In the genomic region with DNA sequence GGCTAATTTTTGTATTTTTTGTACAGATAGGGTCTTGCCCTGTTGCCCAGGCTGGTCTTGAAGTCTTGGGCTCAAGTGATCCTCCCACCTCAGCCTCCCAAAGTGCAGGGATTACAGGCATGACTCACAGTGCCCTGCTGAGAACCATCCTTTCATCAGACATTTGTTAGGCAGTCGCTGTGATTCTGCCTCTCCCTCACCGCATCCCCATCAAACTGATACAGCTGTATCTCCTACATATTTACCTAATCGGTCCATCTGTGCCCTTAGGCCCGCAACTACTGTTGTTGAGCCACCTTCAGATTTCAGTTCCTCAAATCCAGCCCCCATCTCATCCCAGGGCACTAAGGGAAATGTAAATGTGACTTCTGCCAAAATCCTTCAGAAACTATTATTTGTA, we compare ENCODE assay signal across 1 cellular context.
A peak's percentile ranks its signal among the peaks of the same experiment; 100 is the strongest.
TF ChIP-seq lines count a peak whose summit lies in the region.

No MANE protein-coding gene starts in this region.

TF ChIP-seq in HEK293, 187 proteins besides CTCF, POLR2A, EP300 and RAD21 (continued from another document):
- TF ChIP-seq, protein P1, sequence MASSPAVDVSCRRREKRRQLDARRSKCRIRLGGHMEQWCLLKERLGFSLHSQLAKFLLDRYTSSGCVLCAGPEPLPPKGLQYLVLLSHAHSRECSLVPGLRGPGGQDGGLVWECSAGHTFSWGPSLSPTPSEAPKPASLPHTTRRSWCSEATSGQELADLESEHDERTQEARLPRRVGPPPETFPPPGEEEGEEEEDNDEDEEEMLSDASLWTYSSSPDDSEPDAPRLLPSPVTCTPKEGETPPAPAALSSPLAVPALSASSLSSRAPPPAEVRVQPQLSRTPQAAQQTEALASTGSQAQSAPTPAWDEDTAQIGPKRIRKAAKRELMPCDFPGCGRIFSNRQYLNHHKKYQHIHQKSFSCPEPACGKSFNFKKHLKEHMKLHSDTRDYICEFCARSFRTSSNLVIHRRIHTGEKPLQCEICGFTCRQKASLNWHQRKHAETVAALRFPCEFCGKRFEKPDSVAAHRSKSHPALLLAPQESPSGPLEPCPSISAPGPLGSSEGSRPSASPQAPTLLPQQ (tag by site-specific recombination; IDR thresholded peaks at IDR 0.05): no peak
- TF ChIP-seq ZNF121 (tag by site-specific recombination; IDR thresholded peaks at IDR 0.05) (peak; percentile 92), WT1 (tag by site-specific recombination; IDR thresholded peaks at IDR 0.05) (peak; percentile 54; the same call in 1 of the 2 replicates), ZNF610 (tag by site-specific recombination; IDR thresholded peaks at IDR 0.05; ENCODE audit: borderline replicate concordance) (no peak), ZFP37 (tag by site-specific recombination; IDR thresholded peaks at IDR 0.05) (0 out of 2 replicates have a peak, but pooled peaks have one; percentile 22), KLF8 (tag by site-specific recombination; IDR thresholded peaks at IDR 0.05) (no peak), ZNF19 (tag by site-specific recombination; IDR thresholded peaks at IDR 0.05; ENCODE audit: low read depth) (no peak), ZBTB17 (tag by site-specific recombination; IDR thresholded peaks at IDR 0.05) (no peak), ZNF623 (tag by site-specific recombination; IDR thresholded peaks at IDR 0.05) (no peak), ZNF292 (tag by site-specific recombination; IDR thresholded peaks at IDR 0.05; ENCODE audit: borderline replicate concordance, low read depth) (no peak), FEZF1 (tag by site-specific recombination; IDR thresholded peaks at IDR 0.05) (no peak), ZNF596 (tag by site-specific recombination; IDR thresholded peaks at IDR 0.05) (no peak), ZNF324 (tag by site-specific recombination; IDR thresholded peaks at IDR 0.05) (0 out of 2 replicates have a peak, but pooled peaks have one; percentile 18), ZFP41 (tag by site-specific recombination; IDR thresholded peaks at IDR 0.05; ENCODE audit: borderline replicate concordance) (no peak), ZNF660 (tag by site-specific recombination; IDR thresholded peaks at IDR 0.05) (no peak), ZNF521 (tag by site-specific recombination; IDR thresholded peaks at IDR 0.05) (no peak), GFI1B (tag by site-specific recombination; IDR thresholded peaks at IDR 0.05) (0 out of 2 replicates have a peak, but pooled peaks have one; percentile 37), ZNF24 (tag by site-specific recombination; IDR thresholded peaks at IDR 0.05) (0 out of 2 replicates have a peak, but pooled peaks have one; percentile 54), ZNF768 (tag by site-specific recombination; IDR thresholded peaks at IDR 0.05) (no peak), SETDB1 (IDR thresholded peaks at IDR 0.05; ENCODE audit: insufficient read length, low read length) (no peak), ZEB2 (tag by site-specific recombination; IDR thresholded peaks at IDR 0.05) (no peak), KLF9 (tag by site-specific recombination; IDR thresholded peaks at IDR 0.05; ENCODE audit: low read depth) (peak; percentile 14; the same call in 1 of the 2 replicates), ZNF658 (tag by site-specific recombination; IDR thresholded peaks at IDR 0.05) (no peak), ZFHX2 (tag by site-specific recombination; conservative IDR thresholded peaks at IDR 0.05) (peak; percentile 18; the same call in 1 of the 2 replicates), ZNF629 (tag by site-specific recombination; IDR thresholded peaks at IDR 0.05) (no peak), KLF7 (tag by site-specific recombination; IDR thresholded peaks at IDR 0.05; ENCODE audit: borderline replicate concordance) (no peak)
- TF ChIP-seq, protein P2, sequence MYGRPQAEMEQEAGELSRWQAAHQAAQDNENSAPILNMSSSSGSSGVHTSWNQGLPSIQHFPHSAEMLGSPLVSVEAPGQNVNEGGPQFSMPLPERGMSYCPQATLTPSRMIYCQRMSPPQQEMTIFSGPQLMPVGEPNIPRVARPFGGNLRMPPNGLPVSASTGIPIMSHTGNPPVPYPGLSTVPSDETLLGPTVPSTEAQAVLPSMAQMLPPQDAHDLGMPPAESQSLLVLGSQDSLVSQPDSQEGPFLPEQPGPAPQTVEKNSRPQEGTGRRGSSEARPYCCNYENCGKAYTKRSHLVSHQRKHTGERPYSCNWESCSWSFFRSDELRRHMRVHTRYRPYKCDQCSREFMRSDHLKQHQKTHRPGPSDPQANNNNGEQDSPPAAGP (tag by site-specific recombination; IDR thresholded peaks at IDR 0.05): peak; percentile 25; the same call in 1 of the 2 replicates
- TF ChIP-seq, protein P3, sequence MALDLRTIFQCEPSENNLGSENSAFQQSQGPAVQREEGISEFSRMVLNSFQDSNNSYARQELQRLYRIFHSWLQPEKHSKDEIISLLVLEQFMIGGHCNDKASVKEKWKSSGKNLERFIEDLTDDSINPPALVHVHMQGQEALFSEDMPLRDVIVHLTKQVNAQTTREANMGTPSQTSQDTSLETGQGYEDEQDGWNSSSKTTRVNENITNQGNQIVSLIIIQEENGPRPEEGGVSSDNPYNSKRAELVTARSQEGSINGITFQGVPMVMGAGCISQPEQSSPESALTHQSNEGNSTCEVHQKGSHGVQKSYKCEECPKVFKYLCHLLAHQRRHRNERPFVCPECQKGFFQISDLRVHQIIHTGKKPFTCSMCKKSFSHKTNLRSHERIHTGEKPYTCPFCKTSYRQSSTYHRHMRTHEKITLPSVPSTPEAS (tag by site-specific recombination; IDR thresholded peaks at IDR 0.05): no peak
- TF ChIP-seq, protein P4, sequence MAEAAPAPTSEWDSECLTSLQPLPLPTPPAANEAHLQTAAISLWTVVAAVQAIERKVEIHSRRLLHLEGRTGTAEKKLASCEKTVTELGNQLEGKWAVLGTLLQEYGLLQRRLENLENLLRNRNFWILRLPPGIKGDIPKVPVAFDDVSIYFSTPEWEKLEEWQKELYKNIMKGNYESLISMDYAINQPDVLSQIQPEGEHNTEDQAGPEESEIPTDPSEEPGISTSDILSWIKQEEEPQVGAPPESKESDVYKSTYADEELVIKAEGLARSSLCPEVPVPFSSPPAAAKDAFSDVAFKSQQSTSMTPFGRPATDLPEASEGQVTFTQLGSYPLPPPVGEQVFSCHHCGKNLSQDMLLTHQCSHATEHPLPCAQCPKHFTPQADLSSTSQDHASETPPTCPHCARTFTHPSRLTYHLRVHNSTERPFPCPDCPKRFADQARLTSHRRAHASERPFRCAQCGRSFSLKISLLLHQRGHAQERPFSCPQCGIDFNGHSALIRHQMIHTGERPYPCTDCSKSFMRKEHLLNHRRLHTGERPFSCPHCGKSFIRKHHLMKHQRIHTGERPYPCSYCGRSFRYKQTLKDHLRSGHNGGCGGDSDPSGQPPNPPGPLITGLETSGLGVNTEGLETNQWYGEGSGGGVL (tag by site-specific recombination; IDR thresholded peaks at IDR 0.05): 0 out of 2 replicates have a peak, but pooled peaks have one; percentile 11
- TF ChIP-seq, protein P5, sequence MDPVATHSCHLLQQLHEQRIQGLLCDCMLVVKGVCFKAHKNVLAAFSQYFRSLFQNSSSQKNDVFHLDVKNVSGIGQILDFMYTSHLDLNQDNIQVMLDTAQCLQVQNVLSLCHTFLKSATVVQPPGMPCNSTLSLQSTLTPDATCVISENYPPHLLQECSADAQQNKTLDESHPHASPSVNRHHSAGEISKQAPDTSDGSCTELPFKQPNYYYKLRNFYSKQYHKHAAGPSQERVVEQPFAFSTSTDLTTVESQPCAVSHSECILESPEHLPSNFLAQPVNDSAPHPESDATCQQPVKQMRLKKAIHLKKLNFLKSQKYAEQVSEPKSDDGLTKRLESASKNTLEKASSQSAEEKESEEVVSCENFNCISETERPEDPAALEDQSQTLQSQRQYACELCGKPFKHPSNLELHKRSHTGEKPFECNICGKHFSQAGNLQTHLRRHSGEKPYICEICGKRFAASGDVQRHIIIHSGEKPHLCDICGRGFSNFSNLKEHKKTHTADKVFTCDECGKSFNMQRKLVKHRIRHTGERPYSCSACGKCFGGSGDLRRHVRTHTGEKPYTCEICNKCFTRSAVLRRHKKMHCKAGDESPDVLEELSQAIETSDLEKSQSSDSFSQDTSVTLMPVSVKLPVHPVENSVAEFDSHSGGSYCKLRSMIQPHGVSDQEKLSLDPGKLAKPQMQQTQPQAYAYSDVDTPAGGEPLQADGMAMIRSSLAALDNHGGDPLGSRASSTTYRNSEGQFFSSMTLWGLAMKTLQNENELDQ (tag by site-specific recombination; IDR thresholded peaks at IDR 0.05; ENCODE audit: low read depth): no peak
- TF ChIP-seq, protein P6, sequence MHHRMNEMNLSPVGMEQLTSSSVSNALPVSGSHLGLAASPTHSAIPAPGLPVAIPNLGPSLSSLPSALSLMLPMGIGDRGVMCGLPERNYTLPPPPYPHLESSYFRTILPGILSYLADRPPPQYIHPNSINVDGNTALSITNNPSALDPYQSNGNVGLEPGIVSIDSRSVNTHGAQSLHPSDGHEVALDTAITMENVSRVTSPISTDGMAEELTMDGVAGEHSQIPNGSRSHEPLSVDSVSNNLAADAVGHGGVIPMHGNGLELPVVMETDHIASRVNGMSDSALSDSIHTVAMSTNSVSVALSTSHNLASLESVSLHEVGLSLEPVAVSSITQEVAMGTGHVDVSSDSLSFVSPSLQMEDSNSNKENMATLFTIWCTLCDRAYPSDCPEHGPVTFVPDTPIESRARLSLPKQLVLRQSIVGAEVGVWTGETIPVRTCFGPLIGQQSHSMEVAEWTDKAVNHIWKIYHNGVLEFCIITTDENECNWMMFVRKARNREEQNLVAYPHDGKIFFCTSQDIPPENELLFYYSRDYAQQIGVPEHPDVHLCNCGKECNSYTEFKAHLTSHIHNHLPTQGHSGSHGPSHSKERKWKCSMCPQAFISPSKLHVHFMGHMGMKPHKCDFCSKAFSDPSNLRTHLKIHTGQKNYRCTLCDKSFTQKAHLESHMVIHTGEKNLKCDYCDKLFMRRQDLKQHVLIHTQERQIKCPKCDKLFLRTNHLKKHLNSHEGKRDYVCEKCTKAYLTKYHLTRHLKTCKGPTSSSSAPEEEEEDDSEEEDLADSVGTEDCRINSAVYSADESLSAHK (tag by site-specific recombination; IDR thresholded peaks at IDR 0.05): no peak
- TF ChIP-seq, protein P7, sequence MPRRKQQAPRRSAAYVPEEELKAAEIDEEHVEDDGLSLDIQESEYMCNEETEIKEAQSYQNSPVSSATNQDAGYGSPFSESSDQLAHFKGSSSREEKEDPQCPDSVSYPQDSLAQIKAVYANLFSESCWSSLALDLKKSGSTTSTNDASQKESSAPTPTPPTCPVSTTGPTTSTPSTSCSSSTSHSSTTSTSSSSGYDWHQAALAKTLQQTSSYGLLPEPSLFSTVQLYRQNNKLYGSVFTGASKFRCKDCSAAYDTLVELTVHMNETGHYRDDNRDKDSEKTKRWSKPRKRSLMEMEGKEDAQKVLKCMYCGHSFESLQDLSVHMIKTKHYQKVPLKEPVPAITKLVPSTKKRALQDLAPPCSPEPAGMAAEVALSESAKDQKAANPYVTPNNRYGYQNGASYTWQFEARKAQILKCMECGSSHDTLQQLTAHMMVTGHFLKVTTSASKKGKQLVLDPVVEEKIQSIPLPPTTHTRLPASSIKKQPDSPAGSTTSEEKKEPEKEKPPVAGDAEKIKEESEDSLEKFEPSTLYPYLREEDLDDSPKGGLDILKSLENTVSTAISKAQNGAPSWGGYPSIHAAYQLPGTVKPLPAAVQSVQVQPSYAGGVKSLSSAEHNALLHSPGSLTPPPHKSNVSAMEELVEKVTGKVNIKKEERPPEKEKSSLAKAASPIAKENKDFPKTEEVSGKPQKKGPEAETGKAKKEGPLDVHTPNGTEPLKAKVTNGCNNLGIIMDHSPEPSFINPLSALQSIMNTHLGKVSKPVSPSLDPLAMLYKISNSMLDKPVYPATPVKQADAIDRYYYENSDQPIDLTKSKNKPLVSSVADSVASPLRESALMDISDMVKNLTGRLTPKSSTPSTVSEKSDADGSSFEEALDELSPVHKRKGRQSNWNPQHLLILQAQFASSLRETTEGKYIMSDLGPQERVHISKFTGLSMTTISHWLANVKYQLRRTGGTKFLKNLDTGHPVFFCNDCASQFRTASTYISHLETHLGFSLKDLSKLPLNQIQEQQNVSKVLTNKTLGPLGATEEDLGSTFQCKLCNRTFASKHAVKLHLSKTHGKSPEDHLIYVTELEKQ (tag by site-specific recombination; IDR thresholded peaks at IDR 0.05; ENCODE audit: borderline replicate concordance): no peak
- TF ChIP-seq, protein P8, sequence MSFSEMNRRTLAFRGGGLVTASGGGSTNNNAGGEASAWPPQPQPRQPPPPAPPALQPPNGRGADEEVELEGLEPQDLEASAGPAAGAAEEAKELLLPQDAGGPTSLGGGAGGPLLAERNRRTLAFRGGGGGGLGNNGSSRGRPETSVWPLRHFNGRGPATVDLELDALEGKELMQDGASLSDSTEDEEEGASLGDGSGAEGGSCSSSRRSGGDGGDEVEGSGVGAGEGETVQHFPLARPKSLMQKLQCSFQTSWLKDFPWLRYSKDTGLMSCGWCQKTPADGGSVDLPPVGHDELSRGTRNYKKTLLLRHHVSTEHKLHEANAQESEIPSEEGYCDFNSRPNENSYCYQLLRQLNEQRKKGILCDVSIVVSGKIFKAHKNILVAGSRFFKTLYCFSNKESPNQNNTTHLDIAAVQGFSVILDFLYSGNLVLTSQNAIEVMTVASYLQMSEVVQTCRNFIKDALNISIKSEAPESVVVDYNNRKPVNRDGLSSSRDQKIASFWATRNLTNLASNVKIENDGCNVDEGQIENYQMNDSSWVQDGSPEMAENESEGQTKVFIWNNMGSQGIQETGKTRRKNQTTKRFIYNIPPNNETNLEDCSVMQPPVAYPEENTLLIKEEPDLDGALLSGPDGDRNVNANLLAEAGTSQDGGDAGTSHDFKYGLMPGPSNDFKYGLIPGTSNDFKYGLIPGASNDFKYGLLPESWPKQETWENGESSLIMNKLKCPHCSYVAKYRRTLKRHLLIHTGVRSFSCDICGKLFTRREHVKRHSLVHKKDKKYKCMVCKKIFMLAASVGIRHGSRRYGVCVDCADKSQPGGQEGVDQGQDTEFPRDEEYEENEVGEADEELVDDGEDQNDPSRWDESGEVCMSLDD (tag by site-specific recombination; IDR thresholded peaks at IDR 0.05): no peak
- TF ChIP-seq, protein P9, sequence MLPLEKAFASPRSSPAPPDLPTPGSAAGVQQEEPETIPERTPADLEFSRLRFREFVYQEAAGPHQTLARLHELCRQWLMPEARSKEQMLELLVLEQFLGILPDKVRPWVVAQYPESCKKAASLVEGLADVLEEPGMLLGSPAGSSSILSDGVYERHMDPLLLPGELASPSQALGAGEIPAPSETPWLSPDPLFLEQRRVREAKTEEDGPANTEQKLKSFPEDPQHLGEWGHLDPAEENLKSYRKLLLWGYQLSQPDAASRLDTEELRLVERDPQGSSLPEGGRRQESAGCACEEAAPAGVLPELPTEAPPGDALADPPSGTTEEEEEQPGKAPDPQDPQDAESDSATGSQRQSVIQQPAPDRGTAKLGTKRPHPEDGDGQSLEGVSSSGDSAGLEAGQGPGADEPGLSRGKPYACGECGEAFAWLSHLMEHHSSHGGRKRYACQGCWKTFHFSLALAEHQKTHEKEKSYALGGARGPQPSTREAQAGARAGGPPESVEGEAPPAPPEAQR (tag by site-specific recombination; IDR thresholded peaks at IDR 0.05): no peak
